In the genomic region with DNA sequence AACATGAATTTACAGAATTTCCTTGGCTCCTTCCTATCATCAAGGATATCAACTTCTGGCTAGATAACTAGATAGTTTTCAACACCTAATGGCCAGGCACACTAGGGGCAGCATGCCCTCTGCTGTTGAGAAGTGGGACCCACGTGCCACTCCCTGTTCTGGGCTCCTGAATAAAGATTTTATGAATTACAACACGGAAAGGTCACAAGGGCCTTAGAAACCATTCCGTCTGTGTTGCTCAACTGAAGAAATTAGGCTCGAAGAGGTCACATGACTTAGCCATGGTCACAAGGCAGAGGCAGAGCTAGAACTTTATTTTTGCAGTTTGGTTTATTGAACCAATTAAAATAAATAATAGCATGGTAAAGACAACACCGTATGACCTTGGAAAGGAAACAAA, we compare ENCODE assay signal across 8 cellular contexts. TPM values are rescaled to one million over a fixed set of nuclear protein-coding genes. Genes with fewer than 3 reads are reported as not detected.
DNase-seq lines count a peak whose midpoint lies in the region; ATAC-seq and TF ChIP-seq lines count a peak whose summit lies in the region.

No MANE protein-coding gene starts in this region.

- CTCF ChIA-PET in HEK293T (lab: Yijun Ruan, JAX): interaction anchor here (1.7 kb wide), 1 partner anchor 147 kb away, joined by 6 read pairs; no protein-coding TSS in a partner anchor

- TF ChIP-seq POLR2A in sigmoid colon (IDR thresholded peaks at IDR 0.05): no peak

- POLR2A ChIA-PET in HEK293T (lab: Yijun Ruan, JAX): interaction anchor here (1.4 kb wide), 1 partner anchor 38 kb away, joined by 4 read pairs; a partner anchor contains a TSS

- no peaks in the 10 kb centered on the region for H3K27me3 ChIP-seq in sigmoid colon

- intact Hi-C loops in left ventricle myocardium superior (cut with micrococcal nuclease) (no loop called here), sigmoid colon (cut with DNase I) (loop anchor here (5.0 kb wide), 1 partner anchor 132 kb away; a partner anchor contains a TSS)

- H3K36me3 ChIP-seq in sigmoid colon: no peaks in the 10 kb centered on the region

- WGBS in sigmoid colon, 2 donors: 9 to 34% methylated on average over 5 of the region's 5 CpGs

- H3K27ac ChIP-seq in sigmoid colon: no peak overlapping the region

- H3K4me1 ChIP-seq in sigmoid colon: peaks cover 0 to 22% (median 5%) of the 10 kb centered on the region in 4 donors

- DNase-seq in DMS 273 (lab: John Stamatoyannopoulos, UW; ENCODE audit: unreplicated experiment) (peak; percentile 66), HEK293T (ENCODE audit: extremely low spot score) (peak; percentile 36), NCI-H748 treated with DMSO at 0.1 percent for 48 hours (lab: John Stamatoyannopoulos, UW) (peak; percentile 17), left ventricle myocardium superior (peak; percentile 51), sigmoid colon (peak; percentile 81), DMS79 treated with DMSO at 0.1 percent for 48 hours (lab: John Stamatoyannopoulos, UW) (no peak)
- peak; percentile 29 for DNase-seq in activated naive CD4-positive, alpha-beta T cell treated with anti-CD3 and anti-CD28 coated beads, Interleukin-2, amount 50 U/mL, for 16 hours

- H3K9me3 ChIP-seq in sigmoid colon: no peaks in the 10 kb centered on the region

- no peak overlapping the region for H3K4me3 ChIP-seq in sigmoid colon

- TF ChIP-seq CTCF in sigmoid colon (IDR thresholded peaks at IDR 0.05): peak in 2 of 4 experiments; percentile 32 to 38

- ATAC-seq in left ventricle myocardium superior (peak; percentile 81), GM18870 (IDR thresholded peaks at IDR 0.05; ENCODE audit: unreplicated experiment) (no peak)

- TF ChIP-seq EP300 in sigmoid colon (IDR thresholded peaks at IDR 0.05): no peak

TF ChIP-seq in HEK293T, 16 proteins besides CTCF, POLR2A, EP300 and RAD21:
- TF ChIP-seq CTBP1 (IDR thresholded peaks at IDR 0.05; ENCODE audit: borderline replicate concordance) (no peak), L3MBTL2 (conservative IDR thresholded peaks at IDR 0.05) (0 out of 2 replicates have a peak, but pooled peaks have one; percentile 22)

RNA-seq across cellular contexts. Expression of a gene that starts 36.0 kb away (rescaled TPM):
- 41.1 TPM for total RNA-seq in left ventricle myocardium superior
- total RNA-seq in sigmoid colon: 10 to 100 TPM; 27.4 to 40.2 (median 35.5) TPM
- polyA plus RNA-seq in sigmoid colon: 10 to 100 TPM; 12.6 to 32.0 (median 23.6) TPM

RNA-seq across cellular contexts. Expression of a gene that starts 37.3 kb away (rescaled TPM):
- 0.52 TPM for total RNA-seq in left ventricle myocardium superior
- total RNA-seq in sigmoid colon: under 1 TPM in 3 of 4 donors, not detected in 1; 0.16 to 0.71 (median 0.41) TPM
- polyA plus RNA-seq in sigmoid colon: 1 to 10 TPM in 1 of 3 donors, under 1 TPM in 2; 0.60 to 3.1 (median 0.92) TPM
